ENCODE assay signal across 1 cellular context in genomic region chr6:98838027-98838426, GRCh38.
TF ChIP-seq lines count a peak whose summit lies in the region.

No MANE protein-coding gene starts in this region.

TF ChIP-seq in HEK293, 187 proteins besides CTCF, POLR2A, EP300 and RAD21 (continued from another document):
- TF ChIP-seq GLI4 (tag by site-specific recombination; IDR thresholded peaks at IDR 0.05) (no peak), GFI1B (tag by site-specific recombination; IDR thresholded peaks at IDR 0.05) (no peak), ELK4 (IDR thresholded peaks at IDR 0.05; ENCODE audit: borderline replicate concordance, low read depth, low read length) (no peak), ZNF670 (tag by site-specific recombination; IDR thresholded peaks at IDR 0.05; ENCODE audit: low read depth) (no peak), ZNF560 (tag by site-specific recombination; IDR thresholded peaks at IDR 0.05; ENCODE audit: borderline replicate concordance) (no peak), YY1 (tag by site-specific recombination; IDR thresholded peaks at IDR 0.05) (no peak), MEIS1 (CRISPR knock-in tag; IDR thresholded peaks at IDR 0.05; ENCODE audit: borderline replicate concordance) (no peak), ZNF629 (tag by site-specific recombination; IDR thresholded peaks at IDR 0.05) (no peak), INSM2 (tag by site-specific recombination; IDR thresholded peaks at IDR 0.05) (no peak)
